ENCODE assay signal across 12 cellular contexts in the genomic region with DNA sequence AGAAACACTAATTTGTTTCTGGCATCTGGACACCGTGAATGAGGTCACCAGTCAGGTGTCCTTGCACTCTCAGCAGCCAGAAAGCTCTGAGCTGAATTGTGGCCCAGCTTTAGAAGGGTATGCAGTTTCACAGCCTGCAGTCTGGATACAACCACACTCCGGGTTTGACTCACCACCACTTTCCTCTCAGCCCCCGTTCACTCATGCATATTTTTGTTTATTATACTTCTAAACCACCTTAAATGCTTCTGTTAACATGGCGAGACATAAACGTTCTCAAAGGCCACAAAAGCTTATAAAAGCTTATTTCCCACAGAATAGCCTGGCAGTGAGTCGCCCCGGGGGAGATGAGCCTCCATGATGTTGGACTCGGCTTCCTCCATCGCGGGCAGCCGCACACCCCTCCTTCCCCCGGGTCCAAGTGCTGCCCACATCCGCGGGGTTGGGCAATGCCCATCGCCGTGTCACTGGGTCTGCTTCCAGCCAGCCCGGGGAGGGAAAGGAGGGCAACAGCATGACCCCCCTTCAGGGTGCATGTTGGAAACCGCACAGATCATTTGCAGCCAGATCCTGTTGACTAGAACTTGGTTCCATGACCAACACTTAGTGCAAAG. TPM values are rescaled to one million over a fixed set of nuclear protein-coding genes. Genes with fewer than 3 reads are reported as not detected.
A peak's percentile ranks its signal among the peaks of the same experiment; 100 is the strongest.
DNase-seq lines count a peak whose midpoint lies in the region; ATAC-seq lines count a peak whose summit lies in the region.
"Had no signal": no experiment of that assay in that cellular context is flagged by ENCODE, and none has a peak within 500 bp of the region (broad histone marks: within the 10 kb centered on the region; RNA-seq: fewer than 3 reads in every experiment).

No MANE protein-coding gene starts in this region.

- no peaks in the 10 kb centered on the region for H3K27me3 ChIP-seq in SJSA1 (replicated peaks)
- H3K27me3 ChIP-seq in skeletal muscle tissue (ENCODE audit: control insufficient read depth in 3 of 3, insufficient read depth in 3 of 3, low read length in 3 of 3): no peaks in the 10 kb centered on the region

- no peak overlapping the region for H3K4me3 ChIP-seq in SJSA1
- H3K4me3 ChIP-seq in skeletal muscle tissue (ENCODE audit: low read length in 3 of 3): peak overlapping the region; percentile 17 to 57 (median 42)

- no peaks in the 10 kb centered on the region for H3K36me3 ChIP-seq in SJSA1
- peaks cover 2 to 6% (median 3%) of the 10 kb centered on the region in 3 donors for H3K36me3 ChIP-seq in skeletal muscle tissue (ENCODE audit: control insufficient read depth in 3 of 3, insufficient read depth in 3 of 3, low read length in 3 of 3)

- no peak overlapping the region for H3K4me3 Mint-ChIP-seq in naive thymus-derived CD8-positive, alpha-beta T cell

- H3K27ac ChIP-seq in SJSA1: no peak overlapping the region
- H3K27ac ChIP-seq in skeletal muscle tissue (ENCODE audit: low read depth, low read length): peak overlapping the region; percentile 87
- H3K27ac ChIP-seq: 22Rv1, HL-60 had no signal

- ATAC-seq in naive thymus-derived CD8-positive, alpha-beta T cell: no peak
- no peak for ATAC-seq in HG03108 (IDR thresholded peaks at IDR 0.05; ENCODE audit: unreplicated experiment)

- H3K27ac Mint-ChIP-seq in naive thymus-derived CD8-positive, alpha-beta T cell: peak overlapping the region in 1 of 10 donors; percentile 66
- H3K27ac Mint-ChIP-seq: progenitor cell of endocrine pancreas had no signal

- H3K9me3 ChIP-seq in SJSA1 (replicated peaks): no peaks in the 10 kb centered on the region
- no peaks in the 10 kb centered on the region for H3K9me3 ChIP-seq in skeletal muscle tissue (ENCODE audit: control insufficient read depth in 3 of 3, low read length in 3 of 3)

- H3K27me3 Mint-ChIP-seq in naive thymus-derived CD8-positive, alpha-beta T cell: peaks cover 0 to 3% (median 0%) of the 10 kb centered on the region in 5 donors
- H3K27me3 Mint-ChIP-seq: progenitor cell of endocrine pancreas had no signal

- H3K4me1 ChIP-seq in SJSA1 (replicated peaks) (peaks cover 17% of the 10 kb centered on the region), skeletal muscle tissue (ENCODE audit: control insufficient read depth in 3 of 3, insufficient read depth in 3 of 3, low read length in 3 of 3) (peaks cover 71 to 83% (median 74%) of the 10 kb centered on the region in 3 donors)

- peaks cover 0 to 26% (median 12%) of the 10 kb centered on the region in 9 donors for H3K9me3 Mint-ChIP-seq in naive thymus-derived CD8-positive, alpha-beta T cell

- peaks cover 0 to 17% (median 11%) of the 10 kb centered on the region in 3 donors for H3K36me3 Mint-ChIP-seq in naive thymus-derived CD8-positive, alpha-beta T cell

- peaks cover 0 to 4% (median 0%) of the 10 kb centered on the region in 4 donors for H3K4me1 Mint-ChIP-seq in naive thymus-derived CD8-positive, alpha-beta T cell

- POLR2A ChIA-PET in naive thymus-derived CD8-positive, alpha-beta T cell (lab: Charles Lee): no interaction called here

- DNase-seq in DMS 273 (lab: John Stamatoyannopoulos, UW; ENCODE audit: unreplicated experiment) (peak; percentile 28), DMS 273 treated with DMSO at 0.1 percent for 48 hours (lab: John Stamatoyannopoulos, UW) (no peak), SJSA1 (ENCODE audit: low read depth in 1 of 2, low spot score in 2 of 2) (peak; percentile 72 to 75), foreskin melanocyte (peak; percentile 28)
- DNase-seq in naive thymus-derived CD8-positive, alpha-beta T cell: no peak
- DNase-seq in stimulated activated CD4-positive, alpha-beta T cell treated with anti-CD3 and anti-CD28 coated beads, Interleukin-4, amount 100 ng/mL, for 4 hours: no peak
- DNase-seq: SW 1271 had no signal

- peak overlapping the region; percentile 51 to 80 (median 60) for H3K9ac ChIP-seq in skeletal muscle tissue (ENCODE audit: low read depth in 1 of 3, low read length in 3 of 3)

RNA-seq across cellular contexts. Expression of gene SLC41A3, which starts 16.9 kb away (rescaled TPM):
- total RNA-seq in SJSA1 (2014; rRNA removed; shearing (Covaris generic)): 32.7 and 33.1 TPM in 2 replicates
- 31.3 TPM for total RNA-seq in skeletal muscle tissue
- 10 to 100 TPM; 32.8 to 34.6 TPM for total RNA-seq in naive thymus-derived CD8-positive, alpha-beta T cell
- polyA plus RNA-seq in naive thymus-derived CD8-positive, alpha-beta T cell: 10 to 100 TPM; 21.4 to 26.9 (median 24.3) TPM

Comparison
In these comparisons a context has a peak if more than half of its experiments do, and no peak if none do; other contexts are left out.
1. DNase-seq: peak in DMS 273 (single experiment), SJSA1 (2 of 2) and foreskin melanocyte (single experiment); none in DMS 273 treated with DMSO at 0.1 percent for 48 hours (single experiment), naive thymus-derived CD8-positive, alpha-beta T cell (0 of 10) and stimulated activated CD4-positive, alpha-beta T cell treated with anti-CD3 and anti-CD28 coated beads, Interleukin-4, amount 100 ng/mL, for 4 hours (0 of 2).